In the genomic region with DNA sequence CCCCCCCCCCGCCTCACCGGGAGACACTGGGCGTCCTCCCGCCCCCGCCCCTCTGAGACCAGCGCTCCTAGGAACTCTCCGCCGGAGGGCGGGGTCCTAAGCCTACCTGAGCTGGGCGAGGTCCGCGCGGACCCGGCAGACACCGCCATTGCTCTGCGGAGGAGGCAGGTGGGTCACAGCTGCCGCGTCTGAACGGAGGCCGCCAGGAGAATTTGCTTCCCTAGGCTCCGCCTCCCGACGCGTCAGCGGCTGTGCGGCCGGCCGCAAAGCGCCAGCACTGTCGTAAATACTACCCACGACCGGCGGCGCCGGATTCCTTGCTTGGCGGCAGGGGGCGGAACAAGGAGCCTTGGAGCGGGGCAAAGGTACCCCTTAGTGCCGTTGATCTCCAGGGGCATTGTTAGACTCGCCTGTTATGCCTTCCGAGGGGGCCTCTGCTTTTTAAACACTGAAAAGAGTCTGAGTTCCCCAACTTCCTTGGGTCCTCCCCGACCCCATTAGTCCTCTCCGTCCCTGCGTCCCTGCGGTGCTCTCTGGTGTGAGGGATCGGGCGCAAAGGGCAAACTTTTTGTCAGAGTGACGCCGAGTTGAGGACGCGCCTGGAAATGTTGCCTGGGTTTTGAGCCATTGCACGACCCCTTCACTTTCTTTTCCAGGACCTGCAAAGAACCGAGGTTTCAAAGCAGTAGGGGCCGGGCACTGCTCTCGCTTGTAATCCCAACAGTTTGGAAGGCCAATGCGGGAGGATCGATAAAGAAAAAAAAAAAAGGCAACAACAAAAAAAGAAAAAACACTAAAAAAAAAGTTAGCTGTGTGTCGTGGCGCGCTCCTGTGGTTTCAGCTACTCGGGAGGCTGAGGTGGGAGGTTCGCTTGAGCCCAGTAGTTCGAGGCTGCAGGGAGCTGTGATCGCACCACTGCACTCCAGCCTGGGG, we compare ENCODE assay signal across 8 cellular contexts. TPM values are rescaled to one million over a fixed set of nuclear protein-coding genes. Genes with fewer than 3 reads are reported as not detected.
DNase-seq lines count a peak whose midpoint lies in the region; ATAC-seq and TF ChIP-seq lines count a peak whose summit lies in the region.

A gene (minus strand): TSS at position 214 of the 933 bp plus-strand sequence. CDS start 65 bp downstream, at position 149.

- DNase-seq in DMS153 (lab: John Stamatoyannopoulos, UW) (peak; percentile 90), KBM-7 (peak; percentile 95), PC-9 (peak; percentile 86 to 89), activated T-cell treated with anti-CD3 and anti-CD28 coated beads for 48 hours (ENCODE audit: low read depth) (peak; percentile 96), erythroblast (lab: John Stamatoyannopoulos, UW) (peak; percentile 97)
- DNase-seq in stimulated activated CD8-positive, alpha-beta memory T cell treated with anti-CD3 and anti-CD28 coated beads, Interleukin-4, amount 100 ng/mL, for 48 hours, result peak; percentile 96

- intact Hi-C loops in PC-9 (cut with micrococcal nuclease; ENCODE audit: unreplicated experiment), result loop anchor here (5.0 kb wide), 1 partner anchor 41 kb away; a partner anchor contains a TSS

- peak within 1 kb of the TSS; percentile 65 for H3K27ac ChIP-seq in PC-9

- CTCF ChIA-PET in PC-9 (lab: Charles Lee), result no interaction called here

- H3K4me1 ChIP-seq in PC-9 (replicated peaks; ENCODE audit: insufficient read depth) (peaks cover 15% of the 10 kb centered on the region), mucosa of stomach (ENCODE audit: control insufficient read depth, insufficient read depth, low read length) (peaks cover 8% of the 10 kb centered on the region)

- H3F3A ChIP-seq in PC-9 (ENCODE audit: insufficient read depth, low read depth), result no peaks in the 10 kb centered on the region

- POLR2A ChIA-PET in PC-9 (lab: Charles Lee; ENCODE audit: unreplicated experiment), result interaction anchor here (0.6 to 1.4 kb wide), 7 partner anchors 16 to 592 kb away, joined by 3 to 20 read pairs (median 5); a partner anchor contains a TSS

- peak within 1 kb of the TSS; percentile 93 for H2AFZ ChIP-seq in PC-9

- in situ Hi-C loops in KBM-7 (cut with MboI; ENCODE audit: low pct_unique_long_range_greater_than_20kb, low sequenced_read_pairs), result no loop called here

- H3K79me2 ChIP-seq in PC-9 (ENCODE audit: low read depth), result peaks cover 33% of the 10 kb centered on the region

- TF ChIP-seq CTCF in PC-9 (conservative IDR thresholded peaks at IDR 0.05), result peak; percentile 49; the same call in 1 of the 2 replicates

- peaks cover 14% of the 10 kb centered on the region; the same call in 1 of the 2 replicates for H3K36me3 ChIP-seq in PC-9 (ENCODE audit: low read depth)
- peaks cover 5% of the 10 kb centered on the region for H3K36me3 ChIP-seq in mucosa of stomach (ENCODE audit: control insufficient read depth, insufficient read depth, low read length)

- peak within 1 kb of the TSS; percentile 91 for H3K9ac ChIP-seq in mucosa of stomach (ENCODE audit: low read length)

- TSS peak; percentile 97 for BruUV-seq in PC-9 (replicated peaks; lab: Mats Ljungman, UMichigan)

- TF ChIP-seq POLR2A in erythroblast (IDR thresholded peaks at IDR 0.05; ENCODE audit: low read length), result peak; percentile 97

- peak within 1 kb of the TSS; percentile 73 for H3K4me3 ChIP-seq in PC-9
- peak within 1 kb of the TSS; percentile 99 for H3K4me3 ChIP-seq in mucosa of stomach (ENCODE audit: low read length)

- H3K9me3 ChIP-seq in PC-9 (ENCODE audit: insufficient read depth, low read depth) (no peaks in the 10 kb centered on the region), mucosa of stomach (ENCODE audit: control insufficient read depth, low read length) (no peaks in the 10 kb centered on the region)

- no peaks in the 10 kb centered on the region for H4K20me1 ChIP-seq in PC-9 (ENCODE audit: insufficient read depth)

- H3K27me3 ChIP-seq in PC-9 (ENCODE audit: insufficient read depth, low read depth) (no peaks in the 10 kb centered on the region), mucosa of stomach (ENCODE audit: control insufficient read depth, insufficient read depth, low read length) (no peaks in the 10 kb centered on the region)

- peak; percentile 87 for ATAC-seq in GM21619 (IDR thresholded peaks at IDR 0.05; ENCODE audit: unreplicated experiment)

- no peaks in the 10 kb centered on the region for H3K9me2 ChIP-seq in PC-9 (ENCODE audit: insufficient read depth)

- peak within 1 kb of the TSS; percentile 85 for H3K4me2 ChIP-seq in PC-9

RNA-seq across cellular contexts. Expression of the gene that starts here (rescaled TPM):
- 30.2 and 30.6 TPM in 2 replicates for total RNA-seq in PC-9 (2021)

Comparison
In these comparisons a context has a peak if more than half of its experiments do, and no peak if none do; other contexts are left out.
1. Peak in every context shown above with its lines: DNase-seq, ATAC-seq, H3K4me3 ChIP-seq and H3K27ac ChIP-seq.